Comparison of ENCODE assay signal across 8 cellular contexts in genomic region chr11:64759722-64760719, GRCh38. TPM values are rescaled to one million over a fixed set of nuclear protein-coding genes. Genes with fewer than 3 reads are reported as not detected.
DNase-seq lines count a peak whose midpoint lies in the region; ATAC-seq and TF ChIP-seq lines count a peak whose summit lies in the region.

Gene PYGM, minus strand, starts transcription at chr11:64759974. Its CDS starts 76 bp downstream, at chr11:64759898.

- WGBS in hepatocyte (ENCODE audit: low lambda C conversion rate, missing lambda C conversion rate) = 41% methylated on average over 22 of the region's 24 CpGs

- H4K20me1 ChIP-seq in hepatocyte (ENCODE audit: insufficient read depth, poor library complexity, severe bottlenecking) = peaks cover 27% of the 10 kb centered on the region

- no peak within 1 kb of the TSS for H3K9ac ChIP-seq in HUES48 (ENCODE audit: low read depth, low read length)

- no peaks in the 10 kb centered on the region for H3K9me3 ChIP-seq in HUES48 (ENCODE audit: control insufficient read depth, insufficient read depth, low read length)
- H3K9me3 ChIP-seq in hepatocyte (ENCODE audit: low read depth) = no peaks in the 10 kb centered on the region

- H3K4me3 ChIP-seq in HUES48 (ENCODE audit: low read depth, low read length) (no peak within 1 kb of the TSS), hepatocyte (no peak within 1 kb of the TSS)

- H3K9me3 Mint-ChIP-seq in activated naive CD4-positive, alpha-beta T cell treated with anti-CD3 and anti-CD28 coated beads, Interleukin-2, amount 50 U/mL, for 72 hours = no peaks in the 10 kb centered on the region

- peak within 1 kb of the TSS; percentile 86 for H3K27ac ChIP-seq in HUES48 (ENCODE audit: low read depth, low read length)
- H3K27ac ChIP-seq in hepatocyte = no peak within 1 kb of the TSS

- H3K36me3 ChIP-seq in HUES48 (ENCODE audit: control insufficient read depth, insufficient read depth, low read length) = peaks cover 15% of the 10 kb centered on the region
- peaks cover 2% of the 10 kb centered on the region for H3K36me3 ChIP-seq in hepatocyte (replicated peaks; ENCODE audit: insufficient read depth, low read depth)

- H3K79me2 ChIP-seq in hepatocyte = no peaks in the 10 kb centered on the region

- ATAC-seq in activated naive CD4-positive, alpha-beta T cell treated with anti-CD3 and anti-CD28 coated beads, Interleukin-2, amount 50 U/mL, for 72 hours = peak in 1 of 2 donors; percentile 7
- peak; percentile 88 for ATAC-seq in sciatic nerve
- ATAC-seq in HG02623 (IDR thresholded peaks at IDR 0.05; ENCODE audit: unreplicated experiment) = no peak

- no peak for TF ChIP-seq CTCF in hepatocyte (IDR thresholded peaks at IDR 0.05; ENCODE audit: poor library complexity)

- peaks cover 15 to 21% of the 10 kb centered on the region in 2 donors for H3K36me3 Mint-ChIP-seq in activated naive CD4-positive, alpha-beta T cell treated with anti-CD3 and anti-CD28 coated beads, Interleukin-2, amount 50 U/mL, for 72 hours

- H3K27me3 ChIP-seq in HUES48 (ENCODE audit: control insufficient read depth, insufficient read depth, low read length) = no peaks in the 10 kb centered on the region
- H3K27me3 ChIP-seq in hepatocyte = no peaks in the 10 kb centered on the region

- peak within 1 kb of the TSS; percentile 84 to 95 for H3K27ac Mint-ChIP-seq in activated naive CD4-positive, alpha-beta T cell treated with anti-CD3 and anti-CD28 coated beads, Interleukin-2, amount 50 U/mL, for 72 hours

- no peaks in the 10 kb centered on the region for H3K9me2 ChIP-seq in hepatocyte (replicated peaks; ENCODE audit: insufficient read depth)

- H2AFZ ChIP-seq in hepatocyte = no peak within 1 kb of the TSS

- intact Hi-C loops in sciatic nerve (cut with DNase I) = no loop called here

- DNase-seq in activated naive CD4-positive, alpha-beta T cell treated with anti-CD3 and anti-CD28 coated beads, Interleukin-2, amount 50 U/mL, for 72 hours (ENCODE audit: low spot score in 2 of 2) = no peak
- DNase-seq in hepatocyte (ENCODE audit: low spot score) (peak; percentile 66), sciatic nerve (ENCODE audit: low spot score) (peak; percentile 84), DMS79 (lab: John Stamatoyannopoulos, UW) (no peak), SIG-M5 (lab: John Stamatoyannopoulos, UW) (no peak)
- DNase-seq in stimulated activated CD4-positive, alpha-beta T cell treated with anti-CD3 and anti-CD28 coated beads, Interleukin-2, amount 100 ng/mL, for 48 hours = no peak

- no peak within 1 kb of the TSS for H3K4me2 ChIP-seq in hepatocyte

- H3K4me1 ChIP-seq in HUES48 (ENCODE audit: control insufficient read depth, insufficient read depth, low read length) = peaks cover 56% of the 10 kb centered on the region
- H3K4me1 ChIP-seq in hepatocyte (ENCODE audit: insufficient read depth) = peaks cover 9% of the 10 kb centered on the region

RNA-seq across cellular contexts. Expression of gene PYGM, which starts in this region (rescaled TPM):
- 1 to 10 TPM in 1 of 2 donors, under 1 TPM in 1; 0.87 to 2.3 TPM for total RNA-seq in activated naive CD4-positive, alpha-beta T cell treated with anti-CD3 and anti-CD28 coated beads, Interleukin-2, amount 50 U/mL, for 72 hours
- total RNA-seq in hepatocyte (1.9 and 2.0 TPM in 2 replicates), sciatic nerve (8.1 TPM)
- 4.0 and 5.7 TPM in 2 replicates for polyA plus RNA-seq in hepatocyte

Comparison
In these comparisons a context has a peak if more than half of its experiments do, and no peak if none do; other contexts are left out.
1. DNase-seq: peak in hepatocyte (single experiment) and sciatic nerve (single experiment); none in activated naive CD4-positive, alpha-beta T cell treated with anti-CD3 and anti-CD28 coated beads, Interleukin-2, amount 50 U/mL, for 72 hours (0 of 2), DMS79 (single experiment), stimulated activated CD4-positive, alpha-beta T cell treated with anti-CD3 and anti-CD28 coated beads, Interleukin-2, amount 100 ng/mL, for 48 hours (0 of 2) and SIG-M5 (single experiment).